In the genomic region with DNA sequence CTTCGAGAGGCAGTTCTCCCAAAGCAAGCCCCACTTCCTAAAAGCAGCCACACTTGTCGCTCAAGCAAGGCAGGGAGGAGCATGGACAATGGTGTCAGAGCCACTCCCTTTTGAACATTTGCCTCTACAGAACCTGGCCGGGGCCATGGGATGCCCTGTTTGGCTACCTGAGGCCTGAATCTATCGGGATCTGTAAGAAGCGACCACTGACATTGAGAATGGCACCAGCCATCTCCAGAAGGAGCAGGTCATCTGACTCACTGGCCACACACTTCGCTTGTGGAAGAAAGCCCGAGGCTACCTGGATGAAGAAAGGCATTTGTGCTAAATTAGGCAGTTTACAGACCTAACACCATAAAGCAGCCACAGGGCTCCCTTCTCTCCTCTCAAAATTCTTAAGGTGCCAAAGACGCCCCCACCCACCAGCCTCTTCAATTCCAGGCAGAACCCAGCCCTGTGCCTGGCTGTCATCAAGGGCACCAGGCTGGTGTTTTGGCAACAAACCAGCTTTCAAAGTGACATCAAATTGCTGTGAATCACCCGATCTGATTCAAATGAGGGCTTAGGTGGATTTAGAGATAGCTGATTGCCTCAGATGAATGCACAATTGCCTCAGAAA, we compare ENCODE assay signal across 1 cellular context.
TF ChIP-seq lines count a peak whose summit lies in the region.

No MANE protein-coding gene starts in this region.

TF ChIP-seq in HepG2, 621 proteins besides CTCF, POLR2A, EP300 and RAD21 (continued from another document):
- TF ChIP-seq, protein P1, sequence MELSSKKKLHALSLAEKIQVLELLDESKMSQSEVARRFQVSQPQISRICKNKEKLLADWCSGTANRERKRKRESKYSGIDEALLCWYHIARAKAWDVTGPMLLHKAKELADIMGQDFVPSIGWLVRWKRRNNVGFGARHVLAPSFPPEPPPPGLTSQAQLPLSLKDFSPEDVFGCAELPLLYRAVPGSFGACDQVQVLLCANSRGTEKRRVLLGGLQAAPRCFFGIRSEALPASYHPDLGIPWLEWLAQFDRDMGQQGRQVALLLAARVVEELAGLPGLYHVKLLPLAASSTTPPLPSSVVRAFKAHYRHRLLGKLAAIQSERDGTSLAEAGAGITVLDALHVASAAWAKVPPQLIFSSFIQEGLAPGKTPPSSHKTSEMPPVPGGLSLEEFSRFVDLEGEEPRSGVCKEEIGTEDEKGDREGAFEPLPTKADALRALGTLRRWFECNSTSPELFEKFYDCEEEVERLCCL (CRISPR knock-in tag; IDR thresholded peaks at IDR 0.05; ENCODE audit: borderline replicate concordance), result no peak
- TF ChIP-seq ISX (CRISPR knock-in tag; conservative IDR thresholded peaks at IDR 0.05) (no peak), ZBTB21 (CRISPR knock-in tag; IDR thresholded peaks at IDR 0.05) (no peak), YEATS4 (CRISPR knock-in tag; IDR thresholded peaks at IDR 0.05; ENCODE audit: borderline replicate concordance) (no peak), ZNF335 (CRISPR knock-in tag; IDR thresholded peaks at IDR 0.05) (no peak), ZNF441 (CRISPR knock-in tag; IDR thresholded peaks at IDR 0.05; ENCODE audit: borderline replicate concordance) (no peak), ZNF501 (CRISPR knock-in tag; IDR thresholded peaks at IDR 0.05) (no peak), ZNF691 (CRISPR knock-in tag; IDR thresholded peaks at IDR 0.05; ENCODE audit: borderline replicate concordance, low read depth) (no peak), KDM5B (CRISPR knock-in tag; IDR thresholded peaks at IDR 0.05; ENCODE audit: borderline replicate concordance) (no peak), CBX2 (IDR thresholded peaks at IDR 0.05; ENCODE audit: low read depth, low read length) (no peak), CBX2 (CRISPR knock-in tag; IDR thresholded peaks at IDR 0.05; ENCODE audit: low read depth) (no peak), PRPF4 (IDR thresholded peaks at IDR 0.05; ENCODE audit: low read depth, low read length, poor library complexity, severe bottlenecking) (no peak)
- TF ChIP-seq, protein P2, sequence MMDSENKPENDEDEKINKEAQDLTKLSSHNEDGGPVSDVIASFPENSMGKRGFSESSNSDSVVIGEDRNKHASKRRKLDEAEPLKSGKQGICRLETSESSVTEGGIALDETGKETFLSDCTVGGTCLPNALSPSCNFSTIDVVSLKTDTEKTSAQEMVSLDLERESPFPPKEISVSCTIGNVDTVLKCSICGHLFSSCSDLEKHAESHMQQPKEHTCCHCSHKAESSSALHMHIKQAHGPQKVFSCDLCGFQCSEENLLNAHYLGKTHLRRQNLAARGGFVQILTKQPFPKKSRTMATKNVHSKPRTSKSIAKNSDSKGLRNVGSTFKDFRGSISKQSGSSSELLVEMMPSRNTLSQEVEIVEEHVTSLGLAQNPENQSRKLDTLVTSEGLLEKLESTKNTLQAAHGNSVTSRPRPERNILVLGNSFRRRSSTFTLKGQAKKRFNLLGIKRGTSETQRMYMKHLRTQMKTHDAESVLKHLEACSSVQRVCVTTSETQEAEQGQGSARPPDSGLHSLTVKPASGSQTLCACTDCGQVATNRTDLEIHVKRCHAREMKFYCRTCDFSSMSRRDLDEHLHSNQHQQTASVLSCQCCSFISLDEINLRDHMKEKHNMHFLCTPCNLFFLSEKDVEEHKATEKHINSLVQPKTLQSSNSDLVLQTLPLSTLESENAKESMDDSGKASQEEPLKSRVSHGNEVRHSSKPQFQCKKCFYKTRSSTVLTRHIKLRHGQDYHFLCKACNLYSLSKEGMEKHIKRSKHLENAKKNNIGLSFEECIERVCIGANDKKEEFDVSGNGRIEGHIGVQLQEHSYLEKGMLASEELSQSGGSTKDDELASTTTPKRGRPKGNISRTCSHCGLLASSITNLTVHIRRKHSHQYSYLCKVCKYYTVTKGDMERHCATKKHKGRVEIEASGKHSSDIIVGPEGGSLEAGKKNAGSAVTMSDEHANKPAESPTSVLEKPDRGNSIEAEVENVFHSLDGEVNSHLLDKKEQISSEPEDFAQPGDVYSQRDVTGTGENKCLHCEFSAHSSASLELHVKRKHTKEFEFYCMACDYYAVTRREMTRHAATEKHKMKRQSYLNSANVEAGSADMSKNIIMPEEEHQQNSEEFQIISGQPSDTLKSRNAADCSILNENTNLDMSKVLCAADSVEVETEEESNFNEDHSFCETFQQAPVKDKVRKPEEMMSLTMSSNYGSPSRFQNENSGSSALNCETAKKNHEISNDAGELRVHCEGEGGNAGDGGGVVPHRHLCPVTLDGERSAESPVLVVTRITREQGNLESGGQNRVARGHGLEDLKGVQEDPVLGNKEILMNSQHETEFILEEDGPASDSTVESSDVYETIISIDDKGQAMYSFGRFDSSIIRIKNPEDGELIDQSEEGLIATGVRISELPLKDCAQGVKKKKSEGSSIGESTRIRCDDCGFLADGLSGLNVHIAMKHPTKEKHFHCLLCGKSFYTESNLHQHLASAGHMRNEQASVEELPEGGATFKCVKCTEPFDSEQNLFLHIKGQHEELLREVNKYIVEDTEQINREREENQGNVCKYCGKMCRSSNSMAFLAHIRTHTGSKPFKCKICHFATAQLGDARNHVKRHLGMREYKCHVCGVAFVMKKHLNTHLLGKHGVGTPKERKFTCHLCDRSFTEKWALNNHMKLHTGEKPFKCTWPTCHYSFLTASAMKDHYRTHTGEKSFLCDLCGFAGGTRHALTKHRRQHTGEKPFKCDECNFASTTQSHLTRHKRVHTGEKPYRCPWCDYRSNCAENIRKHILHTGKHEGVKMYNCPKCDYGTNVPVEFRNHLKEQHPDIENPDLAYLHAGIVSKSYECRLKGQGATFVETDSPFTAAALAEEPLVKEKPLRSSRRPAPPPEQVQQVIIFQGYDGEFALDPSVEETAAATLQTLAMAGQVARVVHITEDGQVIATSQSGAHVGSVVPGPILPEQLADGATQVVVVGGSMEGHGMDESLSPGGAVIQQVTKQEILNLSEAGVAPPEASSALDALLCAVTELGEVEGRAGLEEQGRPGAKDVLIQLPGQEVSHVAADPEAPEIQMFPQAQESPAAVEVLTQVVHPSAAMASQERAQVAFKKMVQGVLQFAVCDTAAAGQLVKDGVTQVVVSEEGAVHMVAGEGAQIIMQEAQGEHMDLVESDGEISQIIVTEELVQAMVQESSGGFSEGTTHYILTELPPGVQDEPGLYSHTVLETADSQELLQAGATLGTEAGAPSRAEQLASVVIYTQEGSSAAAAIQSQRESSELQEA (CRISPR knock-in tag; IDR thresholded peaks at IDR 0.05; ENCODE audit: not compliant biosample characterization), result no peak
- TF ChIP-seq, protein P3, sequence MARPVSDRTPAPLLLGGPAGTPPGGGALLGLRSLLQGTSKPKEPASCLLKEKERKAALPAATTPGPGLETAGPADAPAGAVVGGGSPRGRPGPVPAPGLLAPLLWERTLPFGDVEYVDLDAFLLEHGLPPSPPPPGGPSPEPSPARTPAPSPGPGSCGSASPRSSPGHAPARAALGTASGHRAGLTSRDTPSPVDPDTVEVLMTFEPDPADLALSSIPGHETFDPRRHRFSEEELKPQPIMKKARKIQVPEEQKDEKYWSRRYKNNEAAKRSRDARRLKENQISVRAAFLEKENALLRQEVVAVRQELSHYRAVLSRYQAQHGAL (CRISPR knock-in tag; IDR thresholded peaks at IDR 0.05; ENCODE audit: not compliant biosample characterization), result no peak
